ENCODE assay signal across 1 cellular context in the genomic region with DNA sequence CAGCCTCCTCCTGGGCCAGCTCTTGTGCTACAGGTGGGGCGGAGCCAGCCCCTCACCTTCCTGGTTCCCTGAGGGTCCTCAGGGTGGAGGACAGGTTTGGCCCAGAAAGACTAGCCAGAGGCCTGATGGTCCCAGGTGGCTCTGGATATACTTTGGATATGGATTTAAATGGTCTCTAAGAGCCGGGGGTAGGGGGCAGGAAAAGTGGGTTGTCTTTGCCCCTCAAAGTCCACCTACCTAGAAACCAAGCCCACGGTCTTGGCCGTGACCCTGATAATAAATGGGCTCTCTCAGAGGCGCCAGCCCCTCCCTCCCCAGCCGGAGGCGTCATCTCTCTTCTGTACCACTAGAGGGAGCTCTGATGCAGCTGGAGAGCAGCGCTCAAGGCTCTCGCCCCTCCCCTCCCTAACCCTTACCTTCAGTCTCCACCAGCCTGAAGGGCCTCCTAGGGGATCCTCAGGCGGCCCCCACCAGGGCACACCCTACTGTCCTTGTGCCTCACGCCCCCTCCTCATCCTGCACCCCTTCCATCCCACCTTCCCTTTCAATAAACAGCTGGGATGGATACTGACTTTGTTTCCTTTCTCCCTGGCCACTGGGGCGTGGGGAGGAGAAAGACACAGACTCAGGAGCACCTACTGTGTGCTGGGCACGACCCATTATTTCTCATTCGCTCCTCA.
TF ChIP-seq lines count a peak whose summit lies in the region.

No MANE protein-coding gene starts in this region.

TF ChIP-seq in HepG2, 621 proteins besides CTCF, POLR2A, EP300 and RAD21 (continues in another document):
- no peak for TF ChIP-seq PAWR (CRISPR knock-in tag; IDR thresholded peaks at IDR 0.05; ENCODE audit: borderline replicate concordance)
- TF ChIP-seq BRCA1 (CRISPR knock-in tag; IDR thresholded peaks at IDR 0.05): no peak
- 0 out of 2 replicates have a peak, but pooled peaks have one; percentile 70 for TF ChIP-seq ZNF234 (CRISPR knock-in tag; conservative IDR thresholded peaks at IDR 0.05)
- no peak for TF ChIP-seq CSRNP2 (CRISPR knock-in tag; conservative IDR thresholded peaks at IDR 0.05; ENCODE audit: low read depth)
- TF ChIP-seq SIX1 (CRISPR knock-in tag; IDR thresholded peaks at IDR 0.05; ENCODE audit: borderline replicate concordance): no peak
- TF ChIP-seq ZNF224 (CRISPR knock-in tag; IDR thresholded peaks at IDR 0.05): peak; percentile 73; the same call in 1 of the 2 replicates
- no peak for TF ChIP-seq HHEX (CRISPR knock-in tag; IDR thresholded peaks at IDR 0.05)
- TF ChIP-seq ZNF737 (CRISPR knock-in tag; IDR thresholded peaks at IDR 0.05; ENCODE audit: borderline replicate concordance): no peak; the same call in 1 of the 2 replicates
- no peak for TF ChIP-seq ZMYM2 (CRISPR knock-in tag; IDR thresholded peaks at IDR 0.05)
- peak; percentile 51 for TF ChIP-seq NR2C2 (CRISPR knock-in tag; IDR thresholded peaks at IDR 0.05; ENCODE audit: borderline replicate concordance)
- TF ChIP-seq STAG1 (CRISPR knock-in tag; IDR thresholded peaks at IDR 0.05): peak; percentile 98
- TF ChIP-seq ZNF333 (CRISPR knock-in tag; IDR thresholded peaks at IDR 0.05; ENCODE audit: borderline replicate concordance): no peak
- TF ChIP-seq MXI1 (IDR thresholded peaks at IDR 0.05; ENCODE audit: borderline replicate concordance, low read depth, low read length): peak; percentile 44; the same call in 1 of the 3 replicates
- TF ChIP-seq, protein P1, sequence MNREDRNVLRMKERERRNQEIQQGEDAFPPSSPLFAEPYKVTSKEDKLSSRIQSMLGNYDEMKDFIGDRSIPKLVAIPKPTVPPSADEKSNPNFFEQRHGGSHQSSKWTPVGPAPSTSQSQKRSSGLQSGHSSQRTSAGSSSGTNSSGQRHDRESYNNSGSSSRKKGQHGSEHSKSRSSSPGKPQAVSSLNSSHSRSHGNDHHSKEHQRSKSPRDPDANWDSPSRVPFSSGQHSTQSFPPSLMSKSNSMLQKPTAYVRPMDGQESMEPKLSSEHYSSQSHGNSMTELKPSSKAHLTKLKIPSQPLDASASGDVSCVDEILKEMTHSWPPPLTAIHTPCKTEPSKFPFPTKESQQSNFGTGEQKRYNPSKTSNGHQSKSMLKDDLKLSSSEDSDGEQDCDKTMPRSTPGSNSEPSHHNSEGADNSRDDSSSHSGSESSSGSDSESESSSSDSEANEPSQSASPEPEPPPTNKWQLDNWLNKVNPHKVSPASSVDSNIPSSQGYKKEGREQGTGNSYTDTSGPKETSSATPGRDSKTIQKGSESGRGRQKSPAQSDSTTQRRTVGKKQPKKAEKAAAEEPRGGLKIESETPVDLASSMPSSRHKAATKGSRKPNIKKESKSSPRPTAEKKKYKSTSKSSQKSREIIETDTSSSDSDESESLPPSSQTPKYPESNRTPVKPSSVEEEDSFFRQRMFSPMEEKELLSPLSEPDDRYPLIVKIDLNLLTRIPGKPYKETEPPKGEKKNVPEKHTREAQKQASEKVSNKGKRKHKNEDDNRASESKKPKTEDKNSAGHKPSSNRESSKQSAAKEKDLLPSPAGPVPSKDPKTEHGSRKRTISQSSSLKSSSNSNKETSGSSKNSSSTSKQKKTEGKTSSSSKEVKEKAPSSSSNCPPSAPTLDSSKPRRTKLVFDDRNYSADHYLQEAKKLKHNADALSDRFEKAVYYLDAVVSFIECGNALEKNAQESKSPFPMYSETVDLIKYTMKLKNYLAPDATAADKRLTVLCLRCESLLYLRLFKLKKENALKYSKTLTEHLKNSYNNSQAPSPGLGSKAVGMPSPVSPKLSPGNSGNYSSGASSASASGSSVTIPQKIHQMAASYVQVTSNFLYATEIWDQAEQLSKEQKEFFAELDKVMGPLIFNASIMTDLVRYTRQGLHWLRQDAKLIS (CRISPR knock-in tag; IDR thresholded peaks at IDR 0.05): 0 out of 2 replicates have a peak, but pooled peaks have one; percentile 33
- peak; percentile 81 for TF ChIP-seq ELF3 (CRISPR knock-in tag; IDR thresholded peaks at IDR 0.05)
- peak; percentile 75 for TF ChIP-seq BCL6 (CRISPR knock-in tag; IDR thresholded peaks at IDR 0.05)
- peak; percentile 69; the same call in 1 of the 2 replicates for TF ChIP-seq ZNF431 (CRISPR knock-in tag; IDR thresholded peaks at IDR 0.05; ENCODE audit: borderline replicate concordance, low read depth)
- peak; percentile 77; the same call in 1 of the 2 replicates for TF ChIP-seq MIER3 (CRISPR knock-in tag; IDR thresholded peaks at IDR 0.05; ENCODE audit: borderline replicate concordance)
- no peak for TF ChIP-seq DR1 (CRISPR knock-in tag; IDR thresholded peaks at IDR 0.05)
- TF ChIP-seq ZFX (CRISPR knock-in tag; IDR thresholded peaks at IDR 0.05; ENCODE audit: low read depth): peak; percentile 47; the same call in 1 of the 2 replicates
- peak; percentile 62; the same call in 1 of the 2 replicates for TF ChIP-seq SPEN (CRISPR knock-in tag; IDR thresholded peaks at IDR 0.05; ENCODE audit: low read depth)
- no peak for TF ChIP-seq ARNT (IDR thresholded peaks at IDR 0.05)
- TF ChIP-seq, protein P2, sequence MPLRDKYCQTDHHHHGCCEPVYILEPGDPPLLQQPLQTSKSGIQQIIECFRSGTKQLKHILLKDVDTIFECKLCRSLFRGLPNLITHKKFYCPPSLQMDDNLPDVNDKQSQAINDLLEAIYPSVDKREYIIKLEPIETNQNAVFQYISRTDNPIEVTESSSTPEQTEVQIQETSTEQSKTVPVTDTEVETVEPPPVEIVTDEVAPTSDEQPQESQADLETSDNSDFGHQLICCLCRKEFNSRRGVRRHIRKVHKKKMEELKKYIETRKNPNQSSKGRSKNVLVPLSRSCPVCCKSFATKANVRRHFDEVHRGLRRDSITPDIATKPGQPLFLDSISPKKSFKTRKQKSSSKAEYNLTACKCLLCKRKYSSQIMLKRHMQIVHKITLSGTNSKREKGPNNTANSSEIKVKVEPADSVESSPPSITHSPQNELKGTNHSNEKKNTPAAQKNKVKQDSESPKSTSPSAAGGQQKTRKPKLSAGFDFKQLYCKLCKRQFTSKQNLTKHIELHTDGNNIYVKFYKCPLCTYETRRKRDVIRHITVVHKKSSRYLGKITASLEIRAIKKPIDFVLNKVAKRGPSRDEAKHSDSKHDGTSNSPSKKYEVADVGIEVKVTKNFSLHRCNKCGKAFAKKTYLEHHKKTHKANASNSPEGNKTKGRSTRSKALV (CRISPR knock-in tag; IDR thresholded peaks at IDR 0.05): no peak
- peak; percentile 84; the same call in 1 of the 2 replicates for TF ChIP-seq ZBTB38 (CRISPR knock-in tag; IDR thresholded peaks at IDR 0.05)
- 0 out of 2 replicates have a peak, but pooled peaks have one; percentile 61 for TF ChIP-seq ZNF510 (CRISPR knock-in tag; IDR thresholded peaks at IDR 0.05; ENCODE audit: low read depth)
- no peak for TF ChIP-seq NCOR1 (IDR thresholded peaks at IDR 0.05; ENCODE audit: borderline replicate concordance, low read length)
- TF ChIP-seq TRIM24 (CRISPR knock-in tag; IDR thresholded peaks at IDR 0.05): no peak
- TF ChIP-seq DNMT1 (CRISPR knock-in tag; IDR thresholded peaks at IDR 0.05): peak; percentile 81; the same call in 1 of the 2 replicates
- peak; percentile 96 for TF ChIP-seq ZKSCAN1 (IDR thresholded peaks at IDR 0.05; ENCODE audit: low read length)
- peak; percentile 16; the same call in 1 of the 2 replicates for TF ChIP-seq ZNF3 (CRISPR knock-in tag; IDR thresholded peaks at IDR 0.05)
- TF ChIP-seq ARID4A (CRISPR knock-in tag; IDR thresholded peaks at IDR 0.05; ENCODE audit: borderline replicate concordance): peak; percentile 52; the same call in 1 of the 2 replicates
- no peak for TF ChIP-seq NCOA1 (CRISPR knock-in tag; IDR thresholded peaks at IDR 0.05)
- TF ChIP-seq GRHL1 (CRISPR knock-in tag; conservative IDR thresholded peaks at IDR 0.05): no peak
- peak; percentile 71; the same call in 1 of the 2 replicates for TF ChIP-seq ARNT2 (CRISPR knock-in tag; IDR thresholded peaks at IDR 0.05; ENCODE audit: low read depth)
- TF ChIP-seq MLLT10 (CRISPR knock-in tag; IDR thresholded peaks at IDR 0.05): no peak
- 0 out of 2 replicates have a peak, but pooled peaks have one; percentile 24 for TF ChIP-seq CBFB (CRISPR knock-in tag; IDR thresholded peaks at IDR 0.05)
- peak; percentile 97 for TF ChIP-seq SMC3 (IDR thresholded peaks at IDR 0.05; ENCODE audit: low read length)
- no peak for TF ChIP-seq DDIT3 (CRISPR knock-in tag; IDR thresholded peaks at IDR 0.05)
- peak; percentile 24; the same call in 1 of the 2 replicates for TF ChIP-seq MYC (CRISPR knock-in tag; IDR thresholded peaks at IDR 0.05; ENCODE audit: borderline replicate concordance)
- TF ChIP-seq PTBP1 (IDR thresholded peaks at IDR 0.05; ENCODE audit: low read depth, low read length, poor library complexity, severe bottlenecking): no peak
- TF ChIP-seq LRRFIP1 (CRISPR knock-in tag; conservative IDR thresholded peaks at IDR 0.05): peak; percentile 32; the same call in 1 of the 2 replicates
- TF ChIP-seq, protein P3, sequence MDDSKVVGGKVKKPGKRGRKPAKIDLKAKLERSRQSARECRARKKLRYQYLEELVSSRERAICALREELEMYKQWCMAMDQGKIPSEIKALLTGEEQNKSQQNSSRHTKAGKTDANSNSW (CRISPR knock-in tag; IDR thresholded peaks at IDR 0.05; ENCODE audit: borderline replicate concordance): no peak
- no peak for TF ChIP-seq TBP (CRISPR knock-in tag; IDR thresholded peaks at IDR 0.05)
- no peak for TF ChIP-seq HNF4A (CRISPR knock-in tag; IDR thresholded peaks at IDR 0.05)
- no peak for TF ChIP-seq ATF7 (IDR thresholded peaks at IDR 0.05)
- no peak; the same call in 1 of the 2 replicates for TF ChIP-seq ATF7 (CRISPR knock-in tag; IDR thresholded peaks at IDR 0.05)
